ENCODE assay signal across 8 cellular contexts in genomic region chr12:112012775-112013600, GRCh38. TPM values are rescaled to one million over a fixed set of nuclear protein-coding genes. Genes with fewer than 3 reads are reported as not detected.
DNase-seq lines count a peak whose midpoint lies in the region; ATAC-seq and TF ChIP-seq lines count a peak whose summit lies in the region.

Gene ERP29 (plus strand): TSS chr12:112013426. CDS start chr12:112013466, 40 bp downstream.
Gene TMEM116 (minus strand): TSS chr12:112013165. CDS start chr12:112005270, 7,895 bp downstream.

- TF ChIP-seq CTCF in esophagus muscularis mucosa (IDR thresholded peaks at IDR 0.05) = peak; percentile 47 to 72 (median 68)

- intact Hi-C loops in esophagus muscularis mucosa (cut with DNase I) = loop anchor here (5.0 kb wide), 1 partner anchor 71 kb away; no protein-coding TSS in a partner anchor

- peak; percentile 97 for DNase-seq in DMS79 (lab: John Stamatoyannopoulos, UW)
- DNase-seq in KG1 (lab: John Stamatoyannopoulos, UW) = peak; percentile 97
- peak; percentile 100 for DNase-seq in activated T-cell treated with anti-CD3 and anti-CD28 coated beads, Interleukin-2, amount 50 U/mL, for 4 hours
- DNase-seq in esophagus muscularis mucosa (ENCODE audit: extremely low spot score) = peak; percentile 100
- DNase-seq in myocyte (ENCODE audit: low read depth) = peak; percentile 99
- peak; percentile 100 for DNase-seq in stimulated activated CD8-positive, alpha-beta memory T cell treated with anti-CD3 and anti-CD28 coated beads, Interleukin-7, amount 100 ng/mL, for 48 hours (ENCODE audit: extremely low read depth in 1 of 2, low read depth in 1 of 2)

- H3K4me3 ChIP-seq in esophagus muscularis mucosa = peak within 1 kb of the TSS; percentile 68 to 100 (median 88)

- H3K36me3 ChIP-seq in esophagus muscularis mucosa = peaks cover under 1 to 17% (median 9%) of the 10 kb centered on the region in 4 donors

- peak within 1 kb of the TSS; percentile 96 to 99 (median 98) for H3K27ac ChIP-seq in esophagus muscularis mucosa (replicated peaks in 1 of 4)

- H3K4me1 ChIP-seq in esophagus muscularis mucosa = peaks cover 26 to 66% (median 44%) of the 10 kb centered on the region in 4 donors

- no peak for TF ChIP-seq EP300 in esophagus muscularis mucosa (IDR thresholded peaks at IDR 0.05)

- peaks cover 6% of the 10 kb centered on the region for H3K9me3 Mint-ChIP-seq in activated T-cell treated with anti-CD3 and anti-CD28 coated beads, Interleukin-2, amount 50 U/mL, for 4 hours

- H3K27me3 ChIP-seq in esophagus muscularis mucosa = no peaks in the 10 kb centered on the region

- H3K36me3 Mint-ChIP-seq in activated T-cell treated with anti-CD3 and anti-CD28 coated beads, Interleukin-2, amount 50 U/mL, for 4 hours (ENCODE audit: insufficient read depth) = peaks cover 17% of the 10 kb centered on the region

- H3K27me3 Mint-ChIP-seq in activated T-cell treated with anti-CD3 and anti-CD28 coated beads, Interleukin-2, amount 50 U/mL, for 4 hours (ENCODE audit: low read depth) = peaks cover 1% of the 10 kb centered on the region

- peak within 1 kb of the TSS; percentile 97 for H3K4me3 Mint-ChIP-seq in activated T-cell treated with anti-CD3 and anti-CD28 coated beads, Interleukin-2, amount 50 U/mL, for 4 hours

- H3K9me3 ChIP-seq in esophagus muscularis mucosa = no peaks in the 10 kb centered on the region

- WGBS in esophagus muscularis mucosa = 2% methylated on average over 30 of the region's 67 CpGs

- peaks cover 54% of the 10 kb centered on the region for H3K4me1 Mint-ChIP-seq in activated T-cell treated with anti-CD3 and anti-CD28 coated beads, Interleukin-2, amount 50 U/mL, for 4 hours (ENCODE audit: low read depth)

- ATAC-seq in GM21717 (IDR thresholded peaks at IDR 0.05; ENCODE audit: unreplicated experiment) = peak; percentile 61
- ATAC-seq in activated T-cell treated with anti-CD3 and anti-CD28 coated beads, Interleukin-2, amount 50 U/mL, for 4 hours = peak; percentile 83 to 86

- peak; percentile 93 for TF ChIP-seq POLR2A in esophagus muscularis mucosa (IDR thresholded peaks at IDR 0.05; ENCODE audit: low read depth)

TF ChIP-seq in PFSK-1, 5 proteins besides CTCF, POLR2A, EP300 and RAD21:
- no peak for TF ChIP-seq FOXP2 (optimal IDR thresholded peaks at IDR 0.05; ENCODE audit: borderline replicate concordance, extremely low read depth, extremely low read length, insufficient read depth)
- TF ChIP-seq REST (IDR thresholded peaks at IDR 0.05; ENCODE audit: insufficient read depth in 1 of 2, low read depth in 2 of 2, low read length in 2 of 2) = 0 out of 4 replicates have a peak, but pooled peaks of 1 of the 2 experiments have one; percentile 16
- TF ChIP-seq POLR2AphosphoS5 (IDR thresholded peaks at IDR 0.05; ENCODE audit: low read depth, low read length) = peak; percentile 97
- TF ChIP-seq TAF1 (IDR thresholded peaks at IDR 0.05; ENCODE audit: borderline replicate concordance, insufficient read depth, low read length) = peak; percentile 87; the same call in 1 of the 2 replicates
- TF ChIP-seq SIN3A (IDR thresholded peaks at IDR 0.05; ENCODE audit: borderline replicate concordance, insufficient read depth, low read length) = 0 out of 2 replicates have a peak, but pooled peaks have one; percentile 34

RNA-seq across cellular contexts. Expression of gene ERP29, which starts in this region (rescaled TPM):
- polyA plus RNA-seq in PFSK-1 (2012; ENCODE audit: insufficient read length, low read depth) = 313 TPM
- total RNA-seq in activated T-cell treated with anti-CD3 and anti-CD28 coated beads, Interleukin-2, amount 50 U/mL, for 4 hours = 10 to 100 TPM; 60.5 to 78.5 (median 75.8) TPM
- total RNA-seq in esophagus muscularis mucosa (10 to 100 TPM; 33.5 to 35.3 (median 34.9) TPM), myocyte (39.0 and 43.3 TPM in 2 replicates)
- 76.6 TPM for polyA plus RNA-seq in myocyte (2012)

RNA-seq across cellular contexts. Expression of gene TMEM116, which starts in this region (rescaled TPM):
- polyA plus RNA-seq in PFSK-1 (2012; ENCODE audit: insufficient read length, low read depth) = 4.3 TPM
- 1 to 10 TPM; 3.6 to 5.8 (median 4.7) TPM for total RNA-seq in activated T-cell treated with anti-CD3 and anti-CD28 coated beads, Interleukin-2, amount 50 U/mL, for 4 hours
- total RNA-seq in esophagus muscularis mucosa (1 to 10 TPM; 3.5 to 8.4 (median 7.5) TPM), myocyte (10.9 and 11.4 TPM in 2 replicates)
- polyA plus RNA-seq in myocyte (2012) = 12.9 TPM

Comparison
In these comparisons a context has a peak if more than half of its experiments do, and no peak if none do; other contexts are left out.
1. Peak in every context shown above with its lines: DNase-seq, ATAC-seq, H3K4me3 ChIP-seq and H3K27ac ChIP-seq.